Comparison of ENCODE assay signal across 8 cellular contexts in the genomic region with DNA sequence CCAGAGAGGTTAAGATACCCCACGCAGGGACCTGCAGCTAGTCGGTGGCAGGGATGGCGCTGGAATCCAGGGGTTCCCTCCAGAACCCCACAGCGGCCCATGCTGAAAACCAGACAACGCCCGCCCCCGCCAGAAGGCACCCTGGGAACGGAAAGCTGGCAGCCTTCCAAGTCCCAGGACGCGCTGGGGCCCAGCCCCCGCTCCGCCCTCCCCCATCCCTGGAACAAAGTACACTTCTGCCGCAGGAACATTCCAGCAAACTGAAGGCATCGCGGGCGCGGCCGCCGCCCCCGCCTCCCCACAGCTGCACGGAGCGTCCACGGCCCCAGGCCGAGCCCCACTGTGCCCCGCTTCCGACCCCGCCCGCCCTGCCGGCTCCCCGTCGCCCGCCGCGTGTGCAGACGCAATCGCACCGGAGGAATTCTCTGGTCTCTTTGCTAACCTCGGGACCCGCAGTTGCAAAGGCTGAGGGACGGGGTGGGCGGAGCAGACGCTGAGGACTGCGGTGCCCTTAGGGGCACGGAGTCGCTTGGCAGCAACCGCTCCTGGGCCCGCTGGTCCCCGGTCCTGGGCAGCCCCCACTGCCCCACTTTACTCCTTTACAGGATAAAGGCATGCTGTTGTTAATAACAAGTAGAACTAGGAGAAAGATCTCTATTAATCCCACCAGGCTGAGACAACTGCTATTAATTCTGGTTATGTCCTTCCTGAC. TPM values are rescaled to one million over a fixed set of nuclear protein-coding genes. Genes with fewer than 3 reads are reported as not detected.
DNase-seq lines count a peak whose midpoint lies in the region; ATAC-seq and TF ChIP-seq lines count a peak whose summit lies in the region.

No MANE protein-coding gene starts in this region.

- peak overlapping the region; percentile 2; the same call in 1 of the 2 replicates for H3K27ac ChIP-seq in ACC112 (ENCODE audit: low read depth, low read length)
- H3K27ac ChIP-seq in foreskin keratinocyte, result peak overlapping the region; percentile 43
- no peak overlapping the region for H3K27ac ChIP-seq in neural cell (ENCODE audit: low read length)

- H3K79me2 ChIP-seq in ACC112 (ENCODE audit: control insufficient read depth, insufficient read depth, low read length, unreplicated experiment), result no peaks in the 10 kb centered on the region
- no peaks in the 10 kb centered on the region for H3K79me2 ChIP-seq in neural cell (replicated peaks; ENCODE audit: insufficient read depth, low read length)

- H3K4me1 Mint-ChIP-seq in stimulated activated naive CD8-positive, alpha-beta T cell treated with anti-CD3 and anti-CD28 coated beads, Interleukin-15, amount 100 ng/mL, for 72 hours, result peaks cover 17% of the 10 kb centered on the region

- H3K27me3 Mint-ChIP-seq in stimulated activated naive CD8-positive, alpha-beta T cell treated with anti-CD3 and anti-CD28 coated beads, Interleukin-15, amount 100 ng/mL, for 72 hours, result peaks cover 34% of the 10 kb centered on the region

- H3K27me3 ChIP-seq in ACC112 (ENCODE audit: insufficient read depth, low read length) (no peaks in the 10 kb centered on the region), HAP-1 (ENCODE audit: low read depth) (no peaks in the 10 kb centered on the region), foreskin keratinocyte (no peaks in the 10 kb centered on the region), neural cell (ENCODE audit: insufficient read depth, low read depth, low read length) (no peaks in the 10 kb centered on the region)

- peak overlapping the region; percentile 74 for H3K4me3 ChIP-seq in ACC112 (ENCODE audit: low read depth, low read length)
- H3K4me3 ChIP-seq in HAP-1, result peak overlapping the region; percentile 26
- peak overlapping the region; percentile 62 for H3K4me3 ChIP-seq in neural cell (ENCODE audit: low read length)

- no peak for TF ChIP-seq RAD21 in neural cell (conservative IDR thresholded peaks at IDR 0.05)

- peak overlapping the region; percentile 76 for H2AFZ ChIP-seq in ACC112 (ENCODE audit: low read length, unreplicated experiment)
- H2AFZ ChIP-seq in neural cell (ENCODE audit: low read depth, low read length), result no peak overlapping the region

- H4K20me1 ChIP-seq in neural cell (ENCODE audit: insufficient read depth), result no peaks in the 10 kb centered on the region

- in situ Hi-C loops in HAP-1 (cut with MboI; ENCODE audit: low sequenced_read_pairs), result no loop called here

- H3K4me1 ChIP-seq in ACC112 (ENCODE audit: control insufficient read depth, insufficient read depth, low read length, unreplicated experiment) (peaks cover 10% of the 10 kb centered on the region), HAP-1 (peaks cover 12% of the 10 kb centered on the region), foreskin keratinocyte (peaks cover 17% of the 10 kb centered on the region)

- no peaks in the 10 kb centered on the region for H3F3A ChIP-seq in neural cell (ENCODE audit: insufficient read depth, low read length, poor library complexity, severe bottlenecking)

- H3K9me3 ChIP-seq in HAP-1, result no peaks in the 10 kb centered on the region
- no peaks in the 10 kb centered on the region for H3K9me3 ChIP-seq in neural cell (ENCODE audit: low read length)

- no peak for TF ChIP-seq EP300 in neural cell (conservative IDR thresholded peaks at IDR 0.05; ENCODE audit: poor library complexity, severe bottlenecking)

- ATAC-seq in foreskin keratinocyte (peak; percentile 74), HG03469 (IDR thresholded peaks at IDR 0.05; ENCODE audit: unreplicated experiment) (no peak)
- peak; percentile 89 for ATAC-seq in stimulated activated naive CD8-positive, alpha-beta T cell treated with anti-CD3 and anti-CD28 coated beads, Interleukin-15, amount 100 ng/mL, for 72 hours

- peak overlapping the region; percentile 35 for H3K9ac ChIP-seq in neural cell (ENCODE audit: low read length)

- peak overlapping the region; percentile 28 to 63 for H3K27ac Mint-ChIP-seq in stimulated activated naive CD8-positive, alpha-beta T cell treated with anti-CD3 and anti-CD28 coated beads, Interleukin-15, amount 100 ng/mL, for 72 hours

- TF ChIP-seq CTCF in foreskin keratinocyte (conservative IDR thresholded peaks at IDR 0.05), result no peak
- TF ChIP-seq CTCF in neural cell (IDR thresholded peaks at IDR 0.05; ENCODE audit: poor library complexity, severe bottlenecking), result no peak

- H3K4me3 Mint-ChIP-seq in stimulated activated naive CD8-positive, alpha-beta T cell treated with anti-CD3 and anti-CD28 coated beads, Interleukin-15, amount 100 ng/mL, for 72 hours, result peak overlapping the region; percentile 77 to 79

- H3K9me3 Mint-ChIP-seq in stimulated activated naive CD8-positive, alpha-beta T cell treated with anti-CD3 and anti-CD28 coated beads, Interleukin-15, amount 100 ng/mL, for 72 hours, result peaks cover 12 to 14% of the 10 kb centered on the region in 2 donors

- H3K36me3 ChIP-seq in ACC112 (ENCODE audit: insufficient read depth, low read length) (no peaks in the 10 kb centered on the region), HAP-1 (replicated peaks) (no peaks in the 10 kb centered on the region), neural cell (ENCODE audit: insufficient read depth, low read length) (no peaks in the 10 kb centered on the region)

- DNase-seq in HAP-1 (ENCODE audit: low spot score in 2 of 2) (peak; percentile 88 to 93), RPMI7951 (ENCODE audit: low read depth) (peak; percentile 72), activated gamma-delta T cell (lab: John Stamatoyannopoulos, UW) (peak; percentile 15), foreskin keratinocyte (peak; percentile 50 to 74)
- peak; percentile 29 to 40 for DNase-seq in stimulated activated naive CD8-positive, alpha-beta T cell treated with anti-CD3 and anti-CD28 coated beads, Interleukin-15, amount 100 ng/mL, for 72 hours

- H3K4me2 ChIP-seq in neural cell (ENCODE audit: low read length), result no peak overlapping the region

- H3K9me2 ChIP-seq in neural cell (ENCODE audit: insufficient read depth, low read length), result no peaks in the 10 kb centered on the region

TF ChIP-seq in neural cell, 6 proteins besides CTCF, POLR2A, EP300 and RAD21:
- TF ChIP-seq POLR2AphosphoS5 (IDR thresholded peaks at IDR 0.05) (no peak), TAF1 (IDR thresholded peaks at IDR 0.05; ENCODE audit: low read depth) (no peak), EZH2 (IDR thresholded peaks at IDR 0.05; ENCODE audit: borderline replicate concordance, insufficient read depth, low read length, poor library complexity, severe bottlenecking) (no peak), MXI1 (conservative IDR thresholded peaks at IDR 0.05; ENCODE audit: poor library complexity, severe bottlenecking) (no peak), SMC3 (conservative IDR thresholded peaks at IDR 0.05; ENCODE audit: poor library complexity) (no peak)
- TF ChIP-seq, protein P1, sequence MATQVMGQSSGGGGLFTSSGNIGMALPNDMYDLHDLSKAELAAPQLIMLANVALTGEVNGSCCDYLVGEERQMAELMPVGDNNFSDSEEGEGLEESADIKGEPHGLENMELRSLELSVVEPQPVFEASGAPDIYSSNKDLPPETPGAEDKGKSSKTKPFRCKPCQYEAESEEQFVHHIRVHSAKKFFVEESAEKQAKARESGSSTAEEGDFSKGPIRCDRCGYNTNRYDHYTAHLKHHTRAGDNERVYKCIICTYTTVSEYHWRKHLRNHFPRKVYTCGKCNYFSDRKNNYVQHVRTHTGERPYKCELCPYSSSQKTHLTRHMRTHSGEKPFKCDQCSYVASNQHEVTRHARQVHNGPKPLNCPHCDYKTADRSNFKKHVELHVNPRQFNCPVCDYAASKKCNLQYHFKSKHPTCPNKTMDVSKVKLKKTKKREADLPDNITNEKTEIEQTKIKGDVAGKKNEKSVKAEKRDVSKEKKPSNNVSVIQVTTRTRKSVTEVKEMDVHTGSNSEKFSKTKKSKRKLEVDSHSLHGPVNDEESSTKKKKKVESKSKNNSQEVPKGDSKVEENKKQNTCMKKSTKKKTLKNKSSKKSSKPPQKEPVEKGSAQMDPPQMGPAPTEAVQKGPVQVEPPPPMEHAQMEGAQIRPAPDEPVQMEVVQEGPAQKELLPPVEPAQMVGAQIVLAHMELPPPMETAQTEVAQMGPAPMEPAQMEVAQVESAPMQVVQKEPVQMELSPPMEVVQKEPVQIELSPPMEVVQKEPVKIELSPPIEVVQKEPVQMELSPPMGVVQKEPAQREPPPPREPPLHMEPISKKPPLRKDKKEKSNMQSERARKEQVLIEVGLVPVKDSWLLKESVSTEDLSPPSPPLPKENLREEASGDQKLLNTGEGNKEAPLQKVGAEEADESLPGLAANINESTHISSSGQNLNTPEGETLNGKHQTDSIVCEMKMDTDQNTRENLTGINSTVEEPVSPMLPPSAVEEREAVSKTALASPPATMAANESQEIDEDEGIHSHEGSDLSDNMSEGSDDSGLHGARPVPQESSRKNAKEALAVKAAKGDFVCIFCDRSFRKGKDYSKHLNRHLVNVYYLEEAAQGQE (IDR thresholded peaks at IDR 0.05; ENCODE audit: borderline replicate concordance), result no peak

RNA-seq across cellular contexts. Expression of gene RNU6-1, which starts 44.8 kb away (rescaled TPM):
- not detected in 2 replicates for total RNA-seq in RPMI7951 (2014; rRNA removed; shearing (Covaris generic))
- not detected in 2 replicates for total RNA-seq in foreskin keratinocyte
- polyA plus RNA-seq in foreskin keratinocyte (not detected in 2 replicates), neural cell (not detected in 2 replicates)
- not detected in 2 replicates for polyA minus RNA-seq in neural cell

RNA-seq across cellular contexts. Expression of gene SKOR1, which starts 59.4 kb away (rescaled TPM):
- not detected in 2 replicates for total RNA-seq in RPMI7951 (2014; rRNA removed; shearing (Covaris generic))
- not detected in 2 replicates for total RNA-seq in foreskin keratinocyte
- polyA plus RNA-seq in foreskin keratinocyte, result 0.01 TPM in 1 of 2 replicates, not detected in the other
- 0.81 and 0.94 TPM in 2 replicates for polyA plus RNA-seq in neural cell
- polyA minus RNA-seq in neural cell, result 1.5 and 2.1 TPM in 2 replicates

Comparison
In these comparisons a context has a peak if more than half of its experiments do, and no peak if none do; other contexts are left out.
1. DNase-seq: peak in every context shown above with its lines; median percentile 90 in HAP-1; 72 in RPMI7951; 62 in foreskin keratinocyte; 34 in stimulated activated naive CD8-positive, alpha-beta T cell treated with anti-CD3 and anti-CD28 coated beads, Interleukin-15, amount 100 ng/mL, for 72 hours; 15 in activated gamma-delta T cell.